1 cellular context compared by ENCODE assay signal in genomic region chr2:210170442-210171303, GRCh38.
TF ChIP-seq lines count a peak whose summit lies in the region.

No MANE protein-coding gene starts in this region.

TF ChIP-seq in IMR-90, 13 proteins besides CTCF, POLR2A, EP300 and RAD21 (continued from another document):
- TF ChIP-seq ELK1 (IDR thresholded peaks at IDR 0.05; ENCODE audit: borderline replicate concordance, low read depth, low read length) (no peak), CEBPB (IDR thresholded peaks at IDR 0.05; ENCODE audit: low read depth, low read length) (peak; percentile 94)
